15 cellular contexts compared by ENCODE assay signal in the genomic region with DNA sequence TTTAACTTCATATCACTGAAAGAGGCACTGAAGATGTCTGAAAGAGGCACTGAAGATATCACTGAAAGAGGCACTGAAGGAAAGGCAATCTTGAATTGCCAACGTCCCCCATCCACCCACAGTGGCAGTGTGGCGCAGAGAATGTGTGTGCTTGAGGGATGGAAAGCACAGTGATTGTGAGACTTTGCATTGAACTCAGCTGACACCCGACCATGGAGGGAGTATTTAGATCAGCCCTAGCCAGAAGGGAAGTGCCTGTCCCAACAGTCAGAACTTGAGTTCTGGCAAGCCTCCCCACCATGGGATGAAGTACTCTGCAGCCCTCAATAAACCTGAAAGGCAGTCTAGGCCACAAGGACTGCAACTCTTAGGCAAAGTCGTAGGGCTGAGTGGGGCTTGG. TPM values are rescaled to one million over a fixed set of nuclear protein-coding genes. Genes with fewer than 3 reads are reported as not detected.
DNase-seq lines count a peak whose midpoint lies in the region; ATAC-seq and TF ChIP-seq lines count a peak whose summit lies in the region.
"Had no signal": no experiment of that assay in that cellular context is flagged by ENCODE, and none has a peak within 500 bp of the region (broad histone marks: within the 10 kb centered on the region; RNA-seq: fewer than 3 reads in every experiment).

No MANE protein-coding gene starts in this region.

- peaks cover 51 to 79% (median 78%) of the 10 kb centered on the region in 3 donors for H3K4me1 Mint-ChIP-seq in CD8-positive, alpha-beta memory T cell
- peaks cover 69 to 76% of the 10 kb centered on the region in 2 experiments for H3K4me1 Mint-ChIP-seq in H9

- peak overlapping the region in 6 of 8 donors; percentile 15 to 66 (median 30) for H3K27ac Mint-ChIP-seq in CD8-positive, alpha-beta memory T cell
- peak overlapping the region in 2 of 3 experiments; percentile 53 to 86; a peak in 4 of 7 replicates for H3K27ac Mint-ChIP-seq in H9

- CTCF ChIA-PET in CD8-positive, alpha-beta memory T cell (lab: Charles Lee), result no interaction called here

- H3K14ac ChIP-seq in H9 (ENCODE audit: insufficient read depth, low read length), result no peak overlapping the region

- no peaks in the 10 kb centered on the region for H3K9me3 Mint-ChIP-seq in CD8-positive, alpha-beta memory T cell
- no peaks in the 10 kb centered on the region for H3K9me3 Mint-ChIP-seq in H9

- H3K36me3 ChIP-seq in CD8-positive, alpha-beta memory T cell (ENCODE audit: insufficient read depth, low read length), result no peaks in the 10 kb centered on the region
- H3K36me3 ChIP-seq in right lobe of liver, result no peaks in the 10 kb centered on the region
- H3K36me3 ChIP-seq: uterus had no signal

- no peak overlapping the region for H2AK5ac ChIP-seq in H9 (ENCODE audit: insufficient read length, low read length)

- POLR2A ChIA-PET in CD8-positive, alpha-beta memory T cell (lab: Charles Lee), result no interaction called here

- no peak overlapping the region for H3K4me3 ChIP-seq in CD8-positive, alpha-beta memory T cell (ENCODE audit: low read length)
- no peak overlapping the region for H3K4me3 ChIP-seq in right lobe of liver
- H3K4me3 ChIP-seq: BLaER1, body of pancreas, uterus had no signal

- no peak overlapping the region for H3T11ph ChIP-seq in H9 (ENCODE audit: low read length)

- H3K79me2 ChIP-seq in H9 (ENCODE audit: insufficient read depth, low read length), result peaks cover 48% of the 10 kb centered on the region; the same call in 1 of the 2 replicates

- H4K8ac ChIP-seq in H9 (replicated peaks; ENCODE audit: insufficient read length, low read depth, low read length), result no peak overlapping the region

- intact Hi-C loops in right lobe of liver (cut with DNase I), result no loop called here

- TF ChIP-seq CTCF in H9 (conservative IDR thresholded peaks at IDR 0.05) (no peak), right lobe of liver (IDR thresholded peaks at IDR 0.05) (no peak)

- H2BK15ac ChIP-seq in H9 (ENCODE audit: low read depth, low read length), result no peak overlapping the region

- H3K27me3 Mint-ChIP-seq in CD8-positive, alpha-beta memory T cell, result peaks cover 0 to 2% of the 10 kb centered on the region in 2 donors
- H3K27me3 Mint-ChIP-seq in H9 (ENCODE audit: low read depth), result no peaks in the 10 kb centered on the region

- H3K79me1 ChIP-seq in H9 (ENCODE audit: insufficient read depth, low read depth, low read length, poor library complexity, severe bottlenecking), result peaks cover 7% of the 10 kb centered on the region

- H3K9ac ChIP-seq in H9 (ENCODE audit: extremely low read depth, insufficient read length, low read length), result no peak overlapping the region
- H3K9ac ChIP-seq: BLaER1 had no signal

- no peak overlapping the region for H2BK20ac ChIP-seq in H9 (ENCODE audit: low read depth, low read length, poor library complexity, severe bottlenecking)

- no CpG with 5 or more reads among the region's 4 CpGs for WGBS in H9 (ENCODE audit: extremely low coverage, insufficient read length, low lambda C conversion rate)
- WGBS in right lobe of liver (ENCODE audit: insufficient coverage, low coverage, low lambda C conversion rate, missing lambda C conversion rate), result 53% methylated on average over 2 of the region's 4 CpGs

- TF ChIP-seq POLR2A in right lobe of liver (IDR thresholded peaks at IDR 0.05), result no peak

- peak overlapping the region in 1 of 7 donors; percentile 13 for H3K4me3 Mint-ChIP-seq in CD8-positive, alpha-beta memory T cell
- H3K4me3 Mint-ChIP-seq in H9, result peak overlapping the region in 1 of 2 experiments; percentile 21; a peak in 1 of 5 replicates

- peak; percentile 41 to 50 (median 42) for ATAC-seq in right lobe of liver
- ATAC-seq in GM18907 (IDR thresholded peaks at IDR 0.05; ENCODE audit: unreplicated experiment), result no peak
- no peak for ATAC-seq in GM21515 (IDR thresholded peaks at IDR 0.05; ENCODE audit: unreplicated experiment)
- ATAC-seq: body of pancreas had no signal

- no peak overlapping the region for H3K4me2 ChIP-seq in H9 (ENCODE audit: insufficient read depth, insufficient read length, low read length)
- H3K4me2 ChIP-seq: BLaER1 had no signal

- no peaks in the 10 kb centered on the region for H3K27me3 ChIP-seq in CD8-positive, alpha-beta memory T cell (ENCODE audit: insufficient read depth, low read length, poor library complexity, severe bottlenecking)
- H3K27me3 ChIP-seq in H9 (ENCODE audit: insufficient read depth, low read length) (no peaks in the 10 kb centered on the region), right lobe of liver (no peaks in the 10 kb centered on the region)
- H3K27me3 ChIP-seq: BLaER1, body of pancreas, uterus had no signal

- no peak overlapping the region for H4K5ac ChIP-seq in H9 (ENCODE audit: insufficient read length, low read depth, low read length)

- no peak overlapping the region for H2AFZ ChIP-seq in H9 (ENCODE audit: low read length)

- H3K18ac ChIP-seq in H9 (ENCODE audit: insufficient read length, low read depth, low read length), result no peak overlapping the region

- DNase-seq in CD8-positive, alpha-beta memory T cell, result no peak
- no peak for DNase-seq in H9
- DNase-seq in UCSD-AML1 (lab: John Stamatoyannopoulos, UW; ENCODE audit: unreplicated experiment), result peak; percentile 25
- DNase-seq in right lobe of liver, result no peak
- DNase-seq in middle frontal gyrus (ENCODE audit: extremely low spot score, low spot score), result no peak
- DNase-seq in GF-D8 (lab: John Stamatoyannopoulos, UW), result no peak
- DNase-seq: body of pancreas; hippocampal formation; NCI-H1092 treated with DMSO at 0.1 percent for 48 hours; NK-92 treated with Interleukin-12 subunit alpha and Interleukin-12 subunit beta, amount 100 ng/mL, for 24 hours; T-helper 1 cell; uterus had no signal

- no peak overlapping the region for H2BK5ac ChIP-seq in H9 (ENCODE audit: insufficient read length, low read length)

- no peaks in the 10 kb centered on the region for H3K23me2 ChIP-seq in H9 (ENCODE audit: insufficient read length, low read depth, low read length, poor library complexity, severe bottlenecking)

- peaks cover 0 to 2% (median 0%) of the 10 kb centered on the region in 3 donors for H3K36me3 Mint-ChIP-seq in CD8-positive, alpha-beta memory T cell
- H3K36me3 Mint-ChIP-seq in H9 (ENCODE audit: insufficient read depth in 1 of 3, low read depth in 3 of 3), result peaks cover 0 to 3% (median 0%) of the 10 kb centered on the region in 3 experiments; a peak in 2 of 7 replicates

- no peak overlapping the region for H4K91ac ChIP-seq in H9 (ENCODE audit: insufficient read length, low read depth, low read length)

- H3K56ac ChIP-seq in H9 (ENCODE audit: insufficient read length, low read depth, low read length), result no peak overlapping the region

- H2BK120ac ChIP-seq in H9 (ENCODE audit: low read depth, low read length, poor library complexity, severe bottlenecking), result no peak overlapping the region

- no peak overlapping the region for H3K4ac ChIP-seq in H9 (ENCODE audit: low read depth, low read length)

- no peak overlapping the region for H2BK12ac ChIP-seq in H9 (ENCODE audit: insufficient read length, low read depth, low read length)

- H3K4me1 ChIP-seq in CD8-positive, alpha-beta memory T cell (ENCODE audit: insufficient read depth, low read length), result peaks cover 24% of the 10 kb centered on the region
- H3K4me1 ChIP-seq in H9 (ENCODE audit: insufficient read depth, low read length) (peaks cover 16% of the 10 kb centered on the region; the same call in 1 of the 2 replicates), right lobe of liver (peaks cover 0 to 16% (median 5%) of the 10 kb centered on the region in 4 donors)

- no peaks in the 10 kb centered on the region for H3K9me3 ChIP-seq in CD8-positive, alpha-beta memory T cell (ENCODE audit: low read length)
- H3K9me3 ChIP-seq in H9 (ENCODE audit: control insufficient read depth, low read depth, low read length) (no peaks in the 10 kb centered on the region), right lobe of liver (no peaks in the 10 kb centered on the region)
- H3K9me3 ChIP-seq: body of pancreas, uterus had no signal

- H4K20me1 ChIP-seq in H9 (ENCODE audit: control insufficient read depth, insufficient read depth, insufficient read length), result no peaks in the 10 kb centered on the region

- H3K27ac ChIP-seq in CD8-positive, alpha-beta memory T cell (ENCODE audit: low read depth, low read length), result no peak overlapping the region
- H3K27ac ChIP-seq in H9 (ENCODE audit: insufficient read length, low read depth, low read length) (no peak overlapping the region), right lobe of liver (no peak overlapping the region)
- H3K27ac ChIP-seq: BLaER1, body of pancreas, uterus had no signal

- no peak overlapping the region for H3K23ac ChIP-seq in H9 (ENCODE audit: insufficient read length, low read depth, low read length)

RNA-seq across cellular contexts. Expression of gene MAP4K3, which starts 33.8 kb away (rescaled TPM):
- total RNA-seq in CD8-positive, alpha-beta memory T cell, result 1 to 10 TPM; 7.0 to 8.2 TPM
- 2.7 TPM for polyA plus RNA-seq in CD8-positive, alpha-beta memory T cell
- total RNA-seq in H9 (2021), result 34.6 and 37.9 TPM in 2 replicates
- 10 to 100 TPM; 14.5 to 24.8 (median 17.1) TPM for total RNA-seq in right lobe of liver

Comparison
In these comparisons a context has a peak if more than half of its experiments do, and no peak if none do; other contexts are left out.
1. ATAC-seq: peak in right lobe of liver (4 of 4); none in GM18907 (single experiment) and GM21515 (single experiment).